Comparison of ENCODE assay signal across 1 cellular context in the genomic region with DNA sequence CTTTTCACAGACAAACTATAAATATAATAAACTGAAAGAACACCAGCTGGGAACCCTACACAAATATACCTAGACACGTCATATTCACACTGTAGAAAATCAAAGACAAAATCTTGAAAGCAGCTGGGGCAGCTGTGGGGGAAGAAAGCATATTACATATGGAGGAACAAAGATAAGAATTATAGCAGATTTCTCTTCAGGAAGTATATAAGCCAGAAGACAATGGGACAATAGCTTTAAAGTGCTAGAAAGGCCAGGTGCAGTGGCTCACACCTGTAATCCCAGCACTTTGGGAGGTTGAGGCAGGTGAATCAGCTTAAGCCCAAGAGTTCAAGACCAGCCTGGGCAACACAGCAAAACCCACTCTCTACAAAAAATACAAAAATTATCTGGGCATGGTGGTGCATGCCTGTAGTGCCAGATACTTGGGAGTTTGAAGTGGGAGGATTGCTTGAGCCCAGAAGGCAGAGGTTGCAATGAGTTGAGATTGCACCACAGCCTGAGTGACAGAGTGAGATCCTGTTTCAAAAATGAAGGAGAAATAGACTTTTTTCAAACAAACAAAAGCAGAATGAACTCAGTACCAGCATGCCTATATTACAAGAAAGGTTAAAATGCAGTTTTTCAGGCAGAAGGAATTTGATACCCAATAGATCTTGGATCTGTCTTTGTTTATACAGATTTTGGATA.
TF ChIP-seq lines count a peak whose summit lies in the region.

No MANE protein-coding gene starts in this region.

TF ChIP-seq in HepG2, 621 proteins besides CTCF, POLR2A, EP300 and RAD21:
- TF ChIP-seq GATAD1 (CRISPR knock-in tag; IDR thresholded peaks at IDR 0.05), result no peak
- no peak for TF ChIP-seq SIN3A (IDR thresholded peaks at IDR 0.05; ENCODE audit: borderline replicate concordance, low read depth, low read length)
- TF ChIP-seq ATF7-NPFF (CRISPR knock-in tag; IDR thresholded peaks at IDR 0.05; ENCODE audit: low read depth), result no peak
- TF ChIP-seq POLR2G (IDR thresholded peaks at IDR 0.05; ENCODE audit: low read depth, low read length), result no peak
- TF ChIP-seq MXD4 (CRISPR knock-in tag; IDR thresholded peaks at IDR 0.05), result no peak
- TF ChIP-seq ZNF850 (CRISPR knock-in tag; conservative IDR thresholded peaks at IDR 0.05), result no peak
- TF ChIP-seq ZNF317 (CRISPR knock-in tag; IDR thresholded peaks at IDR 0.05), result peak; percentile 62; the same call in 1 of the 2 replicates
- TF ChIP-seq RORA (CRISPR knock-in tag; IDR thresholded peaks at IDR 0.05), result no peak
